16 cellular contexts compared by ENCODE assay signal in the genomic region with DNA sequence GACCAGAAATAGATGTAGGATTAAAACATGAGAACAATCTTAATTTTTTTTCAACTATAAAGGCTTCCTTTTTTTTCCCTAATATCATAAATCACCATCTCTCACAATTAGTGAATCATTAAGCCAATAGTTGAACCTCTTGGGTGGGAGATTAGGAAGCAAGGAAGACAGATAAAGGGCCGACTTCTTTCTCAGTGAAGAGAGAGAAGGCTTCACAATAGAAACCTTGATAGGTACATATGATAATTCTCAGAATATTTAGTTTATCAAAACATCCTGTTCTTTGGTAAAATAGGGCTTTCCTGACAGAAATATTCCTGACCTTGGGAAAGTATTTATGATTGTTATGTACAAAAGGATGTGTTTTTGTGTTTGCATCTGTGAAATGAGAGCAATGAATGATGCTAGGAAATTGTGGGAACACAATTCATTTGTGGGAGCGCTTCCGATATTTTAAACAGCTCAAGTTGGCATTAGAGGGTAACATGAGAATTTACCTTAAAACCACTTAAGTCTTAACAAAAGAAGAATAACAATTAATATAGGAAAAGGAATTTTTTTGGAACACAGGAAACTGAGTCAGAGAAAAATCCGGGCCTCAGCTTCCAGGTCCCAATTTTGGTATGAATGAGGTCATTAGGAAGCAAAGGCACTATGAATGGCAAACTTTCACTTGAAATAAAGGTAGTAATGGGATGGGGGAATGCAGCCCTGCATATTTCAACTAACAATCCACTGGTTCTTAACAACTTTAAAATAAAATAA.
A peak's percentile ranks its signal among the peaks of the same experiment; 100 is the strongest.
DNase-seq lines count a peak whose midpoint lies in the region; ATAC-seq, FAIRE-seq and TF ChIP-seq lines count a peak whose summit lies in the region.
"Had no signal": no experiment of that assay in that cellular context is flagged by ENCODE, and none has a peak within 500 bp of the region (broad histone marks: within the 10 kb centered on the region; RNA-seq: fewer than 3 reads in every experiment).

No MANE protein-coding gene starts in this region.

- H2AFZ ChIP-seq in HCT116 (ENCODE audit: low read depth, low read length, poor library complexity, severe bottlenecking) (peak overlapping the region; percentile 92), HepG2 (ENCODE audit: low read length) (no peak overlapping the region)
- H2AFZ ChIP-seq: neural progenitor cell had no signal

- no peak for TF ChIP-seq RAD21 in HCT116 (IDR thresholded peaks at IDR 0.05; ENCODE audit: low read depth)
- TF ChIP-seq RAD21 in HepG2 (CRISPR knock-in tag; IDR thresholded peaks at IDR 0.05): no peak

- RAD21 ChIA-PET in HCT116 (lab: Charles Lee; ENCODE audit: low non-redundant PET in 1 of 2, low total read pairs in 2 of 2, uncharacterized antibody in 2 of 2, unreplicated experiment in 2 of 2): no interaction called here

- H3K4me2 ChIP-seq in HCT116 (ENCODE audit: low read length): peak overlapping the region; percentile 70
- no peak overlapping the region for H3K4me2 ChIP-seq in HepG2 (ENCODE audit: low read depth, low read length)
- H3K4me2 ChIP-seq: neural progenitor cell had no signal

- intact Hi-C loops in HCT116 (cut with micrococcal nuclease) (loop anchor here (5.0 kb wide), 1 partner anchor 264 kb away; the partner anchor contains the start of gene TGFBR2), body of pancreas (cut with DNase I) (no loop called here), HepG2 (cut with micrococcal nuclease; ENCODE audit: unreplicated experiment) (loop anchor here (10.0 kb wide), 2 partner anchors 88 to 228 kb away; no protein-coding TSS in a partner anchor), spleen (cut with DNase I; ENCODE audit: low total_unique reads) (no loop called here)

- no peaks in the 10 kb centered on the region for H3K9me3 ChIP-seq in HCT116 (ENCODE audit: control insufficient read depth in 1 of 2, insufficient read depth in 1 of 2, low read depth in 1 of 2, low read length in 2 of 2)
- H3K9me3 ChIP-seq in body of pancreas: no peaks in the 10 kb centered on the region
- H3K9me3 ChIP-seq in HepG2 (ENCODE audit: low read length): no peaks in the 10 kb centered on the region
- H3K9me3 ChIP-seq in spleen: no peaks in the 10 kb centered on the region

- FAIRE-seq in HepG2 (lab: Jason Lieb, UNC): no peak

- no TSS peak for BruUV-seq in HCT116 (replicated peaks; lab: Mats Ljungman, UMichigan)
- BruUV-seq in HepG2 (replicated peaks; lab: Mats Ljungman, UMichigan): no TSS peak

- no peaks in the 10 kb centered on the region for H3K9me2 ChIP-seq in HCT116 (ENCODE audit: insufficient read depth)

- H4K20me1 ChIP-seq in HCT116 (ENCODE audit: insufficient read depth): no peaks in the 10 kb centered on the region
- H4K20me1 ChIP-seq in HepG2 (ENCODE audit: insufficient read depth, low read length): no peaks in the 10 kb centered on the region

- CTCF ChIA-PET in HCT116 (lab: Charles Lee): no interaction called here
- CTCF ChIA-PET in HepG2 (lab: Yijun Ruan, JAX; ENCODE audit: low intra/inter-chr PET ratio, low total read pairs): no interaction called here

- H3K27me3 ChIP-seq in HCT116 (ENCODE audit: insufficient read depth, low read length) (no peaks in the 10 kb centered on the region), body of pancreas (no peaks in the 10 kb centered on the region), HepG2 (ENCODE audit: control insufficient read depth in 1 of 2, insufficient read depth in 2 of 2, low read length in 2 of 2) (no peaks in the 10 kb centered on the region), spleen (replicated peaks in 1 of 7) (no peaks in the 10 kb centered on the region)
- H3K27me3 ChIP-seq: neural progenitor cell had no signal

- DNase-seq in HCT116 (ENCODE audit: low read depth, low spot score) (no peak), body of pancreas (no peak), HepG2 (ENCODE audit: low spot score) (no peak), spleen (no peak), NCI-H146 treated with DMSO at 0.1 percent for 48 hours (lab: John Stamatoyannopoulos, UW; ENCODE audit: unreplicated experiment) (no peak), NCI-H2081 treated with DMSO at 0.1 percent for 48 hours (lab: John Stamatoyannopoulos, UW) (no peak)
- DNase-seq: activated CD4-positive, CD25-positive, alpha-beta regulatory T cell; activated naive CD4-positive, alpha-beta T cell treated with anti-CD3 and anti-CD28 coated beads, Interleukin-2, amount 10 ng/mL, durations not matched to agents 7 days and 5 days; DMS79; NCI-H1417 treated with DMSO at 0.1 percent for 48 hours; stimulated activated CD4-positive, alpha-beta T cell treated with anti-CD3 and anti-CD28 coated beads, Interleukin-12 subunit alpha, Interleukin-12 subunit beta, amount 100 ng/mL, for 4 hours; substantia nigra had no signal

- TF ChIP-seq CTCF in HCT116 (IDR thresholded peaks at IDR 0.05 in 2 of 3, conservative IDR thresholded peaks at IDR 0.05 in 1 of 3; ENCODE audit: borderline replicate concordance in 1 of 3, insufficient read depth in 1 of 3, low read depth in 2 of 3, low read length in 2 of 3): no peak
- no peak for TF ChIP-seq CTCF in body of pancreas (IDR thresholded peaks at IDR 0.05)
- no peak for TF ChIP-seq CTCF in HepG2 (CRISPR knock-in tag; IDR thresholded peaks at IDR 0.05)
- no peak for TF ChIP-seq CTCF in spleen (IDR thresholded peaks at IDR 0.05 in 8 of 11, conservative IDR thresholded peaks at IDR 0.05 in 3 of 11)

- POLR2A ChIA-PET in HCT116 (lab: Charles Lee): no interaction called here
- POLR2A ChIA-PET in HepG2 (lab: Yijun Ruan, JAX): interaction anchor here (2.3 kb wide), 1 partner anchor 83 kb away, joined by 10 read pairs; no protein-coding TSS in a partner anchor

- H3K4me1 ChIP-seq in HCT116 (ENCODE audit: control insufficient read depth in 1 of 2, insufficient read depth in 2 of 2, low read length in 2 of 2) (peaks cover 17 to 58% of the 10 kb centered on the region in 2 experiments), body of pancreas (no peaks in the 10 kb centered on the region), HepG2 (ENCODE audit: insufficient read depth, low read length) (peaks cover 71% of the 10 kb centered on the region), spleen (peaks cover 0 to 20% (median under 1%) of the 10 kb centered on the region in 6 donors)

- H3K4me3 ChIP-seq in HCT116 (replicated peaks in 1 of 2; ENCODE audit: low read depth in 1 of 2, low read length in 2 of 2): peak overlapping the region; percentile 19 to 37
- no peak overlapping the region for H3K4me3 ChIP-seq in body of pancreas
- no peak overlapping the region for H3K4me3 ChIP-seq in HepG2 (replicated peaks in 1 of 3; ENCODE audit: insufficient read depth in 1 of 3, low read depth in 2 of 3, low read length in 3 of 3)
- H3K4me3 ChIP-seq in spleen: no peak overlapping the region
- H3K4me3 ChIP-seq: neural progenitor cell had no signal

- no peaks in the 10 kb centered on the region for H3K36me3 ChIP-seq in HCT116 (ENCODE audit: control insufficient read depth in 1 of 2, insufficient read depth in 2 of 2, low read length in 2 of 2)
- H3K36me3 ChIP-seq in body of pancreas (replicated peaks in 1 of 2; ENCODE audit: insufficient read depth in 1 of 2, low read depth in 2 of 2): no peaks in the 10 kb centered on the region
- H3K36me3 ChIP-seq in HepG2 (replicated peaks in 1 of 2; ENCODE audit: control insufficient read depth in 1 of 2, insufficient read depth in 2 of 2, low read length in 2 of 2): no peaks in the 10 kb centered on the region
- no peaks in the 10 kb centered on the region for H3K36me3 ChIP-seq in spleen
- H3K36me3 ChIP-seq: neural progenitor cell had no signal

- no peak for TF ChIP-seq POLR2A in HCT116 (IDR thresholded peaks at IDR 0.05; ENCODE audit: borderline replicate concordance, extremely low read depth, insufficient read depth, insufficient read length)
- TF ChIP-seq POLR2A in body of pancreas (IDR thresholded peaks at IDR 0.05): no peak
- TF ChIP-seq POLR2A in HepG2 (IDR thresholded peaks at IDR 0.05; ENCODE audit: insufficient read depth in 1 of 2, low read depth in 2 of 2, low read length in 2 of 2): no peak
- TF ChIP-seq POLR2A in spleen (IDR thresholded peaks at IDR 0.05): no peak

- in situ Hi-C loops in HepG2 (cut with HindIII; ENCODE audit: extremely low pct_ligation_motif_present, low pct_unique_long_range_greater_than_20kb): no loop called here

- H3K9ac ChIP-seq in HCT116 (ENCODE audit: low read length) (peak overlapping the region; percentile 39), HepG2 (ENCODE audit: insufficient read depth, low read depth, low read length) (no peak overlapping the region)
- H3K9ac ChIP-seq: neural progenitor cell had no signal

- H3K79me2 ChIP-seq in HCT116 (ENCODE audit: insufficient read depth, low read length) (no peaks in the 10 kb centered on the region), HepG2 (ENCODE audit: insufficient read depth, low read length) (no peaks in the 10 kb centered on the region)

- 62 to 65% methylated on average over 4 of the region's 4 CpGs for WGBS in body of pancreas, 2 donors
- WGBS in HepG2 (ENCODE audit: low lambda C conversion rate): 85% methylated on average over 4 of the region's 4 CpGs
- WGBS in spleen, 5 donors: 68 to 81% (median 75%) methylated on average over 4 of the region's 4 CpGs

- TF ChIP-seq EP300 in HepG2 (IDR thresholded peaks at IDR 0.05; ENCODE audit: low read depth in 2 of 2, low read length in 2 of 2) (no peak), HepG2 (CRISPR knock-in tag; IDR thresholded peaks at IDR 0.05; ENCODE audit: borderline replicate concordance) (no peak)

- H3K27ac ChIP-seq in HCT116 (ENCODE audit: low read depth, low read length) (peak overlapping the region; percentile 69; the same call in 1 of the 2 replicates), body of pancreas (peak overlapping the region in 1 of 4 donors; percentile 59), HepG2 (ENCODE audit: extremely low read length, insufficient read depth, low read length) (peak overlapping the region; percentile 10), spleen (peak overlapping the region in 7 of 8 donors; percentile 11 to 62 (median 51))
- H3K27ac ChIP-seq: HL-60, neural progenitor cell had no signal

- ATAC-seq in HCT116 (no peak), body of pancreas (peak; percentile 6), HepG2 (no peak), HG02973 (IDR thresholded peaks at IDR 0.05; ENCODE audit: unreplicated experiment) (no peak), HG02885 (IDR thresholded peaks at IDR 0.05; ENCODE audit: poor library complexity, unreplicated experiment) (no peak)

TF ChIP-seq in HCT116, 20 proteins besides CTCF, POLR2A, EP300 and RAD21 (continues in another document):
- no peak for TF ChIP-seq CBX3 (IDR thresholded peaks at IDR 0.05; ENCODE audit: low read depth)
- TF ChIP-seq, protein P1, sequence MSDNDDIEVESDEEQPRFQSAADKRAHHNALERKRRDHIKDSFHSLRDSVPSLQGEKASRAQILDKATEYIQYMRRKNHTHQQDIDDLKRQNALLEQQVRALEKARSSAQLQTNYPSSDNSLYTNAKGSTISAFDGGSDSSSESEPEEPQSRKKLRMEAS (IDR thresholded peaks at IDR 0.05): no peak

TF ChIP-seq in HepG2, 621 proteins besides CTCF, POLR2A, EP300 and RAD21 (continues in another document):
- no peak for TF ChIP-seq ZNF788 (CRISPR knock-in tag; IDR thresholded peaks at IDR 0.05; ENCODE audit: borderline replicate concordance)
- TF ChIP-seq ZNF225 (CRISPR knock-in tag; IDR thresholded peaks at IDR 0.05): no peak

Comparison
In these comparisons a context has a peak if more than half of its experiments do, and no peak if none do; other contexts are left out.
1. H3K4me3 ChIP-seq: peak in HCT116 (2 of 2); none in body of pancreas (0 of 2), HepG2 (0 of 3) and spleen (0 of 8).
2. intact Hi-C loops: an anchor here in HCT116 (5.0 kb wide) and HepG2 (10.0 kb wide); none called in body of pancreas and spleen.